ENCODE assay signal across 24 cellular contexts in genomic region chr16:4017807-4018206, GRCh38.
"Had no signal": no experiment of that assay in that cellular context is flagged by ENCODE, and none has a peak within 500 bp of the region (broad histone marks: within the 10 kb centered on the region; RNA-seq: fewer than 3 reads in every experiment).

No MANE protein-coding gene starts in this region.

- ATAC-seq: activated CD8-positive, alpha-beta memory T cell treated with anti-CD3 and anti-CD28 coated beads, Interleukin-2, amount 10 ng/mL, durations not matched to agents 7 days and 5 days; PC-3; T-helper 17 cell; WTC11 had no signal

- H3K4me3 ChIP-seq: MG63 had no signal

- H3K9me3 ChIP-seq: MG63 had no signal

- H3K4me3 Mint-ChIP-seq: activated CD4-positive, alpha-beta T cell treated with anti-CD3 and anti-CD28 coated beads, Interleukin-2, amount 10 ng/mL, durations not matched to agents 24 days and 14 days; activated CD8-positive, alpha-beta memory T cell treated with anti-CD3 and anti-CD28 coated beads, Interleukin-2, amount 10 ng/mL, durations not matched to agents 7 days and 5 days; activated naive CD4-positive, alpha-beta T cell treated with anti-CD3 and anti-CD28 coated beads, Interleukin-2, amount 50 U/mL, for 24 hours; activated T-cell treated with anti-CD3 and anti-CD28 coated beads, Interleukin-2, amount 50 U/mL, for 24 hours; activated T-helper 1 cell treated with anti-CD3 and anti-CD28 coated beads, Interleukin-12 subunit alpha, Interleukin-12 subunit beta, Interleukin-2, Interleukin-4 antibody, amounts not matched to agents 30 ng/mL and 10 ng/mL and 1 ng/mL, durations not matched to agents 14 hours and 24 hours and 36 hours; brain; T-helper 17 cell; WTC11 had no signal

- H3K36me3 Mint-ChIP-seq: activated CD8-positive, alpha-beta memory T cell treated with anti-CD3 and anti-CD28 coated beads, Interleukin-2, amount 10 ng/mL, durations not matched to agents 7 days and 5 days; activated naive CD4-positive, alpha-beta T cell treated with anti-CD3 and anti-CD28 coated beads, Interleukin-2, amount 50 U/mL, for 24 hours; WTC11 had no signal

- FAIRE-seq: RCC 7860 had no signal

- H3K27me3 Mint-ChIP-seq: activated CD4-positive, alpha-beta T cell treated with anti-CD3 and anti-CD28 coated beads, Interleukin-2, amount 10 ng/mL, durations not matched to agents 24 days and 14 days; activated CD8-positive, alpha-beta memory T cell treated with anti-CD3 and anti-CD28 coated beads, Interleukin-2, amount 10 ng/mL, durations not matched to agents 7 days and 5 days; activated naive CD4-positive, alpha-beta T cell treated with anti-CD3 and anti-CD28 coated beads, Interleukin-2, amount 50 U/mL, for 24 hours; activated T-cell treated with anti-CD3 and anti-CD28 coated beads, Interleukin-2, amount 50 U/mL, for 24 hours; brain; central memory CD8-positive, alpha-beta T cell; T-helper 17 cell had no signal

- H3K27me3 ChIP-seq: MG63 had no signal

- DNase-seq: activated CD4-positive, alpha-beta T cell treated with anti-CD3 and anti-CD28 coated beads for 1 hour; activated CD4-positive, alpha-beta T cell treated with anti-CD3 and anti-CD28 coated beads, Interleukin-2, amount 10 ng/mL, durations not matched to agents 24 days and 14 days; activated CD4-positive, alpha-beta T cell treated with anti-CD3 and anti-CD28 coated beads, Interleukin-2, amount 50 U/mL, for 48 hours; activated CD8-positive, alpha-beta memory T cell treated with anti-CD3 and anti-CD28 coated beads, Interleukin-2, amount 10 ng/mL, durations not matched to agents 7 days and 5 days; activated effector memory CD4-positive, alpha-beta T cell treated with Interleukin-2 at 50 U/mL for 16 hours; activated naive CD4-positive, alpha-beta T cell; activated T-cell treated with anti-CD3 and anti-CD28 coated beads, Interleukin-2, amount 50 U/mL, for 24 hours; MV-4-11; NCI-H1105; NCI-H1436; NCI-H187 treated with DMSO at 0.1 percent for 48 hours; NCI-H2081 treated with DMSO at 0.1 percent for 48 hours; NCI-H526; PC-3; SHP77 treated with DMSO at 0.1 percent for 48 hours; T-helper 17 cell; T-helper 9 cell had no signal

- H3K9me3 Mint-ChIP-seq: activated CD4-positive, alpha-beta T cell treated with anti-CD3 and anti-CD28 coated beads, Interleukin-2, amount 10 ng/mL, durations not matched to agents 24 days and 14 days; activated naive CD4-positive, alpha-beta T cell treated with anti-CD3 and anti-CD28 coated beads, Interleukin-2, amount 50 U/mL, for 24 hours; activated T-cell treated with anti-CD3 and anti-CD28 coated beads, Interleukin-2, amount 50 U/mL, for 24 hours; activated T-helper 1 cell treated with anti-CD3 and anti-CD28 coated beads, Interleukin-12 subunit alpha, Interleukin-12 subunit beta, Interleukin-2, Interleukin-4 antibody, amounts not matched to agents 30 ng/mL and 10 ng/mL and 1 ng/mL, durations not matched to agents 14 hours and 24 hours and 36 hours; brain; central memory CD8-positive, alpha-beta T cell; WTC11 had no signal

- H3K27ac Mint-ChIP-seq: activated CD4-positive, alpha-beta T cell treated with anti-CD3 and anti-CD28 coated beads, Interleukin-2, amount 10 ng/mL, durations not matched to agents 24 days and 14 days; activated CD8-positive, alpha-beta memory T cell treated with anti-CD3 and anti-CD28 coated beads, Interleukin-2, amount 10 ng/mL, durations not matched to agents 7 days and 5 days; activated naive CD4-positive, alpha-beta T cell treated with anti-CD3 and anti-CD28 coated beads, Interleukin-2, amount 50 U/mL, for 24 hours; activated T-cell treated with anti-CD3 and anti-CD28 coated beads, Interleukin-2, amount 50 U/mL, for 24 hours; activated T-helper 1 cell treated with anti-CD3 and anti-CD28 coated beads, Interleukin-12 subunit alpha, Interleukin-12 subunit beta, Interleukin-2, Interleukin-4 antibody, amounts not matched to agents 30 ng/mL and 10 ng/mL and 1 ng/mL, durations not matched to agents 14 hours and 24 hours and 36 hours; T-helper 17 cell; WTC11 had no signal
